In the genomic region with DNA sequence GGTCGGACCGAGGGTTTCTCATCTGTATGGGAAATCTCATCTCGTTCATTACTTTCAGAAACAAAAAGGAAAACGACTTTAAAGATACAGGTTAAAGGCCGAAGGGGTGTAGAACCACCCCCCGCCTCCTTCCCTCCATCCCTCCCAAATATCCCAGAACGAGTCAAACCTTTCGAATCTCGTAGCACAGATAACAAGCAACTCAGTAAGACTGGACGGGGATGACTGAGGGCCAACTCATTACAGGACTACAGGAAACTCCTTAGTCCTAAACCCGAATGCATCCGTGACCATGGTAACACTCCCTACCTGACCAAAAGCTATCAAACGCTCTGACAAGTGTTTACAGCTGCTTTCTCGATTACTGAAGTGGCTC, we compare ENCODE assay signal across 8 cellular contexts. TPM values are rescaled to one million over a fixed set of nuclear protein-coding genes. Genes with fewer than 3 reads are reported as not detected.
DNase-seq lines count a peak whose midpoint lies in the region; ATAC-seq and TF ChIP-seq lines count a peak whose summit lies in the region.
"Not testable (repeated sequence)": the region's sequence is repeated elsewhere in the genome, so short reads cannot be mapped to it uniquely, and the experiment has no call there.
"Had no signal": no experiment of that assay in that cellular context is flagged by ENCODE, and none has a peak within 500 bp of the region (broad histone marks: within the 10 kb centered on the region; RNA-seq: fewer than 3 reads in every experiment).

No MANE protein-coding gene starts in this region.

- not testable (repeated sequence) for H3K9me3 Mint-ChIP-seq in T-helper 2 cell treated with Interferon-gamma antibody and Interleukin-4, amounts not matched to agents 5 μg/mL and 100 μg/mL, for 36 hours; brain

- not testable (repeated sequence) for H3K27ac ChIP-seq in osteoblast (ENCODE audit: low read depth, low read length)

- not testable (repeated sequence) for H4K20me1 ChIP-seq in osteoblast (ENCODE audit: insufficient read depth, low read length)

- TF ChIP-seq CTCF in brain (conservative IDR thresholded peaks at IDR 0.05); osteoblast (IDR thresholded peaks at IDR 0.05; ENCODE audit: extremely low read depth, low read depth, low read length): not testable (repeated sequence)

- not testable (repeated sequence) for H3K4me1 Mint-ChIP-seq in T-helper 2 cell treated with Interferon-gamma antibody and Interleukin-4, amounts not matched to agents 5 μg/mL and 100 μg/mL, for 36 hours (ENCODE audit: low read depth)
- H3K4me1 Mint-ChIP-seq in brain, result peaks cover 10% of the 10 kb centered on the region

- peak; percentile 23 for ATAC-seq in HG02798 (IDR thresholded peaks at IDR 0.05; ENCODE audit: poor library complexity, unreplicated experiment)
- peak; percentile 1 to 23 for ATAC-seq in left cardiac atrium

- intact Hi-C loops in left cardiac atrium (cut with DNase I), result not testable (repeated sequence)

- not testable (repeated sequence) for H3K27me3 Mint-ChIP-seq in T-helper 2 cell treated with Interferon-gamma antibody and Interleukin-4, amounts not matched to agents 5 μg/mL and 100 μg/mL, for 36 hours (ENCODE audit: low read depth); brain

- not testable (repeated sequence) for H3K36me3 ChIP-seq in osteoblast (ENCODE audit: insufficient read depth, low read length)

- peak overlapping the region; percentile 52 for H3K4me3 ChIP-seq in osteoblast (ENCODE audit: insufficient read depth, low read length)

- H3K9me3 ChIP-seq in osteoblast (ENCODE audit: low read depth, low read length), result not testable (repeated sequence)

- DNase-seq in MV-4-11 (lab: John Stamatoyannopoulos, UW), result peak; percentile 43
- peak; percentile 49 for DNase-seq in T-helper 2 cell treated with Interferon-gamma antibody and Interleukin-4, amounts not matched to agents 5 μg/mL and 100 μg/mL, for 36 hours (ENCODE audit: low spot score)
- DNase-seq in left cardiac atrium; osteoblast (ENCODE audit: insufficient read length, low spot score, missing footprints): not testable (repeated sequence)

- peak overlapping the region; percentile 67 for H3K4me2 ChIP-seq in osteoblast (ENCODE audit: insufficient read depth, low read length)

- H3K4me3 Mint-ChIP-seq in T-helper 2 cell treated with Interferon-gamma antibody and Interleukin-4, amounts not matched to agents 5 μg/mL and 100 μg/mL, for 36 hours, result peak overlapping the region; percentile 86
- peak overlapping the region; percentile 97 to 100 (median 99) for H3K4me3 Mint-ChIP-seq in brain

- not testable (repeated sequence) for H3K79me2 ChIP-seq in osteoblast (ENCODE audit: insufficient read depth, low read length)

- H3K36me3 Mint-ChIP-seq in T-helper 2 cell treated with Interferon-gamma antibody and Interleukin-4, amounts not matched to agents 5 μg/mL and 100 μg/mL, for 36 hours (ENCODE audit: low read depth); brain: not testable (repeated sequence)

- peak; percentile 58 for TF ChIP-seq POLR2A in GM15510 (IDR thresholded peaks at IDR 0.05; ENCODE audit: borderline replicate concordance, extremely low read depth, insufficient read length)

- H2AFZ ChIP-seq in osteoblast (ENCODE audit: low read length), result not testable (repeated sequence)

- peak overlapping the region; percentile 86 for H3K27ac Mint-ChIP-seq in T-helper 2 cell treated with Interferon-gamma antibody and Interleukin-4, amounts not matched to agents 5 μg/mL and 100 μg/mL, for 36 hours
- H3K27ac Mint-ChIP-seq in brain, result peak overlapping the region in 1 of 5 experiments; percentile 60

- not testable (repeated sequence) for H3K4me1 ChIP-seq in osteoblast (ENCODE audit: insufficient read depth, low read length)

- not testable (repeated sequence) for H3K27me3 ChIP-seq in osteoblast (ENCODE audit: insufficient read depth, low read length)

RNA-seq across cellular contexts. Expression of gene FCGR1A, which starts 29.0 kb away (rescaled TPM):
- 4.6 TPM for polyA plus RNA-seq in brain (ENCODE audit: insufficient read depth, low read depth, low replicate concordance)
- total RNA-seq in left cardiac atrium, result 1 to 10 TPM; 4.1 to 5.7 TPM
- total RNA-seq in osteoblast, result 0.59 TPM in 1 of 2 replicates, not detected in the other
- total RNA-seq: renal cortical epithelial cell had no signal
